In genomic region chr21:46027855-46028493, GRCh38 we compare ENCODE assay signal across 15 cellular contexts. TPM values are rescaled to one million over a fixed set of nuclear protein-coding genes. Genes with fewer than 3 reads are reported as not detected.
DNase-seq lines count a peak whose midpoint lies in the region; ATAC-seq and TF ChIP-seq lines count a peak whose summit lies in the region.
"Had no signal": no experiment of that assay in that cellular context is flagged by ENCODE, and none has a peak within 500 bp of the region (broad histone marks: within the 10 kb centered on the region; RNA-seq: fewer than 3 reads in every experiment).

No MANE protein-coding gene starts in this region.

- peak overlapping the region; percentile 72 for H3K4me2 ChIP-seq in fibroblast of lung (ENCODE audit: extremely low read depth, insufficient read depth, low read length)

- peak overlapping the region; percentile 31; the same call in 1 of the 2 replicates for H3K4me3 Mint-ChIP-seq in HFFc6
- H3K4me3 Mint-ChIP-seq: activated CD8-positive, alpha-beta T cell treated with anti-CD3 and anti-CD28 coated beads for 36 hours had no signal

- H3K9me3 Mint-ChIP-seq in HFFc6, result peaks cover 22% of the 10 kb centered on the region

- no peaks in the 10 kb centered on the region for H3K27me3 ChIP-seq in fibroblast of lung (ENCODE audit: control insufficient read depth, insufficient read depth, low read length)
- no peaks in the 10 kb centered on the region for H3K27me3 ChIP-seq in stomach smooth muscle (ENCODE audit: control insufficient read depth in 1 of 2, insufficient read depth in 2 of 2, low read length in 2 of 2)

- H3K9me3 ChIP-seq in fibroblast of lung (ENCODE audit: control insufficient read depth, insufficient read depth, low read depth, low read length), result no peaks in the 10 kb centered on the region
- no peaks in the 10 kb centered on the region for H3K9me3 ChIP-seq in mucosa of descending colon
- H3K9me3 ChIP-seq in stomach smooth muscle (ENCODE audit: control insufficient read depth in 2 of 2, low read length in 2 of 2), result no peaks in the 10 kb centered on the region

- TF ChIP-seq CTCF in HFFc6 (IDR thresholded peaks at IDR 0.05) (no peak), fibroblast of lung (conservative IDR thresholded peaks at IDR 0.05 in 1 of 2, IDR thresholded peaks at IDR 0.05 in 1 of 2; ENCODE audit: low read depth in 1 of 2, low read length in 2 of 2) (no peak), mucosa of descending colon (IDR thresholded peaks at IDR 0.05) (no peak)

- H3K9ac ChIP-seq in fibroblast of lung (ENCODE audit: insufficient read depth, low read length), result peak overlapping the region; percentile 35
- H3K9ac ChIP-seq in stomach smooth muscle (ENCODE audit: low read length in 2 of 2), result peak overlapping the region; percentile 4 to 48

- no peak overlapping the region for H3K4me3 ChIP-seq in fibroblast of lung (replicated peaks in 1 of 4; ENCODE audit: control extremely low read depth in 1 of 4, insufficient read depth in 1 of 4, low read depth in 3 of 4, low read length in 4 of 4)
- no peak overlapping the region for H3K4me3 ChIP-seq in mucosa of descending colon
- no peak overlapping the region for H3K4me3 ChIP-seq in stomach smooth muscle (ENCODE audit: low read length in 2 of 2)

- peaks cover 19% of the 10 kb centered on the region for H3K36me3 Mint-ChIP-seq in HFFc6 (ENCODE audit: low read depth)

- no peak for DNase-seq in HFFc6
- peak; percentile 51 to 93 for DNase-seq in fibroblast of lung (ENCODE audit: low read depth in 2 of 2)
- DNase-seq in mucosa of descending colon, result no peak
- DNase-seq in NCI-H1930 (lab: John Stamatoyannopoulos, UW), result no peak
- DNase-seq: activated CD8-positive, alpha-beta T cell treated with anti-CD3 and anti-CD28 coated beads for 36 hours; activated gamma-delta T cell; AML-193; DMS53; NCI-H146; NCI-H69; SHP77 had no signal

- no peaks in the 10 kb centered on the region for H3K27me3 Mint-ChIP-seq in HFFc6 (ENCODE audit: insufficient read depth)

- peak overlapping the region; percentile 80 for H3K27ac Mint-ChIP-seq in HFFc6
- H3K27ac Mint-ChIP-seq: activated CD8-positive, alpha-beta T cell treated with anti-CD3 and anti-CD28 coated beads for 36 hours had no signal

- H3K27ac ChIP-seq in fibroblast of lung (ENCODE audit: insufficient read depth, low read length), result peak overlapping the region; percentile 82
- H3K27ac ChIP-seq in stomach smooth muscle (ENCODE audit: low read length), result peak overlapping the region; percentile 89

- H3K79me2 ChIP-seq in fibroblast of lung (ENCODE audit: control insufficient read depth, insufficient read depth, low read length), result no peaks in the 10 kb centered on the region

- H3K4me1 Mint-ChIP-seq in HFFc6 (ENCODE audit: low read depth), result peaks cover 56% of the 10 kb centered on the region

- intact Hi-C loops in mucosa of descending colon (cut with DNase I, micrococcal nuclease), result no loop called here

- H3K36me3 ChIP-seq in fibroblast of lung (ENCODE audit: control insufficient read depth, insufficient read depth, low read length) (no peaks in the 10 kb centered on the region), mucosa of descending colon (ENCODE audit: low read depth) (no peaks in the 10 kb centered on the region), stomach smooth muscle (ENCODE audit: control insufficient read depth in 2 of 2, insufficient read depth in 2 of 2, low read length in 2 of 2) (no peaks in the 10 kb centered on the region)

- ATAC-seq in mucosa of descending colon (peak; percentile 36), HG03196 (IDR thresholded peaks at IDR 0.05; ENCODE audit: unreplicated experiment) (no peak), GM21737 (IDR thresholded peaks at IDR 0.05; ENCODE audit: unreplicated experiment) (no peak), GM18909 (IDR thresholded peaks at IDR 0.05; ENCODE audit: poor library complexity, unreplicated experiment) (no peak)
- ATAC-seq: activated CD8-positive, alpha-beta T cell treated with anti-CD3 and anti-CD28 coated beads for 36 hours had no signal

- H3K4me1 ChIP-seq in fibroblast of lung (ENCODE audit: control insufficient read depth, extremely low read depth, insufficient read depth, low read length) (peaks cover 18% of the 10 kb centered on the region), mucosa of descending colon (ENCODE audit: low read depth) (no peaks in the 10 kb centered on the region), stomach smooth muscle (ENCODE audit: control insufficient read depth, insufficient read depth, low read length) (peaks cover 34% of the 10 kb centered on the region)

- no peaks in the 10 kb centered on the region for H4K20me1 ChIP-seq in fibroblast of lung (ENCODE audit: control insufficient read depth, extremely low read depth, insufficient read depth, low read length)

- H2AFZ ChIP-seq in fibroblast of lung (ENCODE audit: low read length), result no peak overlapping the region

RNA-seq across cellular contexts. Expression of gene COL6A1, which starts 46.4 kb away (rescaled TPM):
- 100 to 1,000 TPM; 350 to 415 (median 382) TPM for total RNA-seq in HFFc6 (2021; fragmentation: NEBNext Ultra II Directional; extraction: Animal tissue kit (Norgen Biotek cat#: 25700))
- 623 and 645 TPM in 2 replicates for total RNA-seq in fibroblast of lung
- polyA plus RNA-seq in fibroblast of lung, result 621 and 1,137 TPM in 2 replicates
- polyA plus RNA-seq in fibroblast of lung (2012), result 1,146 and 2,228 TPM in 2 replicates
- 1,147 and 1,843 TPM in 2 replicates for polyA minus RNA-seq in fibroblast of lung (ENCODE audit: low replicate concordance)
- total RNA-seq in mucosa of descending colon, result 100 to 1,000 TPM in 2 of 3 donors, 10 to 100 TPM in 1; 45.0 to 663 (median 114) TPM

Comparison
In these comparisons a context has a peak if more than half of its experiments do, and no peak if none do; other contexts are left out.
1. DNase-seq: peak in fibroblast of lung (2 of 2); none in HFFc6 (single experiment), mucosa of descending colon (0 of 3) and NCI-H1930 (0 of 2).